In the genomic region with DNA sequence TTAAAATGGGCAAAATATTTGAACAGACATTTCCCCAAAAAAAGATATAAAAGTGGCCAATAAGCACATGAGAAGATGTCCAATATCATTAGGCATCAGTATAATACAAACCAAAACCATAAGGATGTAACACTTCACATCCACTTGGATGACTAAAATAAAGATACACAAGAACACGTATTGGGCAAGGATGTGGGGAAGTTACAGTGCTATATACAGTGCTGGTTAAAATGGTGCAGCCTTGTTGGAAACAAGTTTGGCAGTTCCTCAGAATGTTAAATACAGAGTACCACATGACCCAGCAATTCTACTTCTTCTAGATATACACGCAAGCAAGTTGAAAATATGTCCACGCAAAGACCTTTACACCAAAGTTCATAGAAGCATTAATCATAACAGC, we compare ENCODE assay signal across 10 cellular contexts.
"Had no signal": no experiment of that assay in that cellular context is flagged by ENCODE, and none has a peak within 500 bp of the region (broad histone marks: within the 10 kb centered on the region; RNA-seq: fewer than 3 reads in every experiment).

No MANE protein-coding gene starts in this region.

- FAIRE-seq: endometrium had no signal

- H3K27ac Mint-ChIP-seq: natural killer cell treated with Interleukin-12 subunit alpha and Interleukin-12 subunit beta and Interleukin-15 and Interleukin-18, amount 100 ng/mL, for 72 hours; stimulated activated effector memory CD8-positive, alpha-beta T cell treated with anti-CD3 and anti-CD28 coated beads, Interleukin-12 subunit alpha, Interleukin-12 subunit beta, amount 100 ng/mL, for 72 hours had no signal

- H3K4me1 Mint-ChIP-seq: stimulated activated effector memory CD8-positive, alpha-beta T cell treated with anti-CD3 and anti-CD28 coated beads, Interleukin-12 subunit alpha, Interleukin-12 subunit beta, amount 100 ng/mL, for 72 hours had no signal

- H3K4me3 Mint-ChIP-seq: natural killer cell treated with Interleukin-12 subunit alpha and Interleukin-12 subunit beta and Interleukin-15 and Interleukin-18, amount 100 ng/mL, for 72 hours; stimulated activated effector memory CD8-positive, alpha-beta T cell treated with anti-CD3 and anti-CD28 coated beads, Interleukin-12 subunit alpha, Interleukin-12 subunit beta, amount 100 ng/mL, for 72 hours had no signal

- H3K27me3 Mint-ChIP-seq: natural killer cell treated with Interleukin-12 subunit alpha and Interleukin-12 subunit beta and Interleukin-15 and Interleukin-18, amount 100 ng/mL, for 72 hours had no signal

- H3K36me3 Mint-ChIP-seq: stimulated activated effector memory CD8-positive, alpha-beta T cell treated with anti-CD3 and anti-CD28 coated beads, Interleukin-12 subunit alpha, Interleukin-12 subunit beta, amount 100 ng/mL, for 72 hours had no signal

- DNase-seq: activated CD4-positive, alpha-beta T cell treated with anti-CD3 and anti-CD28 coated beads, Interleukin-2, amount 50 U/mL, for 1 hour; activated naive CD4-positive, alpha-beta T cell; aorta; foreskin melanocyte; mesendoderm; posterior cingulate gyrus; retina had no signal
